ENCODE assay signal across 18 cellular contexts in genomic region chr17:63870292-63870665, GRCh38. TPM values are rescaled to one million over a fixed set of nuclear protein-coding genes. Genes with fewer than 3 reads are reported as not detected.
"Had no signal": no experiment of that assay in that cellular context is flagged by ENCODE, and none has a peak within 500 bp of the region (broad histone marks: within the 10 kb centered on the region; RNA-seq: fewer than 3 reads in every experiment).

No MANE protein-coding gene starts in this region.

RNA-seq across cellular contexts. Expression of gene CSH2, which starts 3.2 kb away (rescaled TPM):
- total RNA-seq: natural killer cell treated with Interleukin-12 subunit alpha and Interleukin-12 subunit beta and Interleukin-15 and Interleukin-18, amount 100 ng/mL, for 72 hours; neural crest cell; omental fat pad; osteocyte; pancreas; posterior vena cava; prostate gland; pulmonary artery endothelial cell; right atrium auricular region; sciatic nerve; smooth muscle cell; spleen; suprapubic skin; transverse colon; upper lobe of right lung; urinary bladder; uterus had no signal

RNA-seq across cellular contexts. Expression of gene GH2, which starts 11.5 kb away (rescaled TPM):
- total RNA-seq: natural killer cell treated with Interleukin-12 subunit alpha and Interleukin-12 subunit beta and Interleukin-15 and Interleukin-18, amount 100 ng/mL, for 72 hours; neural crest cell; omental fat pad; osteocyte; pancreas; posterior vena cava; prostate gland; pulmonary artery endothelial cell; right atrium auricular region; sciatic nerve; smooth muscle cell; spleen; suprapubic skin; transverse colon; upper lobe of right lung; urinary bladder; uterus had no signal

RNA-seq across cellular contexts. Expression of gene CSH1, which starts 26.1 kb away (rescaled TPM):
- total RNA-seq: natural killer cell treated with Interleukin-12 subunit alpha and Interleukin-12 subunit beta and Interleukin-15 and Interleukin-18, amount 100 ng/mL, for 72 hours; neural crest cell; omental fat pad; osteocyte; pancreas; posterior vena cava; prostate gland; pulmonary artery endothelial cell; right atrium auricular region; sciatic nerve; smooth muscle cell; spleen; suprapubic skin; transverse colon; upper lobe of right lung; uterus had no signal

RNA-seq across cellular contexts. Expression of gene CSHL1, which starts 40.8 kb away (rescaled TPM):
- total RNA-seq: natural killer cell treated with Interleukin-12 subunit alpha and Interleukin-12 subunit beta and Interleukin-15 and Interleukin-18, amount 100 ng/mL, for 72 hours; neural crest cell; omental fat pad; osteocyte; pancreas; posterior vena cava; pulmonary artery endothelial cell; right atrium auricular region; sciatic nerve; smooth muscle cell; spleen; suprapubic skin; testis; transverse colon; upper lobe of right lung; urinary bladder; uterus had no signal
